ENCODE assay signal across 14 cellular contexts in the genomic region with DNA sequence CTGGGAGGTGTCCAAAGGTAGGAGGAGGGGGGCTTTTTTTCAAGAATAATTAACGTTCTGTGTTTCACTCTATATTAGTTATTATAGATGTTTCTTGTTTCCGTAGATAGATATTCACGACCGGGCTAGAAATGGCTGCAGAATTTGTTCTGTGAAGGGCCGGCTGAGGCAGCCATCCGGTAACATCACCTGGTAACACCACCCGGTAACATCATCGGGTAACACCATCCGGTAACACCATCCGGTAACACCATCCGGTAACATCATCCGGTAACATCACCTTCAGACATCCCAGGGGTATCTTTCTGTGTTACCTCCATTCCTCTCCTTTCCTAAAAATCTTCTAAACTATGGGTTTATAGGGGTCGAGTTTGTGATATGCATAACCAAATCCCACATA.
DNase-seq lines count a peak whose midpoint lies in the region; ATAC-seq and TF ChIP-seq lines count a peak whose summit lies in the region.
"Had no signal": no experiment of that assay in that cellular context is flagged by ENCODE, and none has a peak within 500 bp of the region (broad histone marks: within the 10 kb centered on the region; RNA-seq: fewer than 3 reads in every experiment).

No MANE protein-coding gene starts in this region.

- no peaks in the 10 kb centered on the region for H3K27me3 Mint-ChIP-seq in endothelial cell (ENCODE audit: unreplicated experiment)
- H3K27me3 Mint-ChIP-seq: B cell; CD4-positive, CD25-positive, alpha-beta regulatory T cell had no signal

- peak; percentile 9 for DNase-seq in DMS53 (lab: John Stamatoyannopoulos, UW)
- DNase-seq in DMS53 treated with DMSO at 0.1 percent for 48 hours (lab: John Stamatoyannopoulos, UW; ENCODE audit: unreplicated experiment) = no peak
- DNase-seq in NCI-H2171 treated with DMSO at 0.1 percent for 48 hours (lab: John Stamatoyannopoulos, UW) = peak; percentile 3
- peak; percentile 3 for DNase-seq in RPMI7951 (ENCODE audit: low read depth)
- DNase-seq in Right ventricle myocardium superior = no peak
- no peak for DNase-seq in endothelial cell (ENCODE audit: low spot score)
- DNase-seq: Caco-2; CD4-positive, CD25-positive, alpha-beta regulatory T cell; CD8-positive, alpha-beta T cell; DMS153; DMS79 treated with DMSO at 0.1 percent for 48 hours; GF-D8; GOT3 had no signal

- ATAC-seq in Right ventricle myocardium superior (ENCODE audit: poor library complexity) = no peak
- ATAC-seq: CD8-positive, alpha-beta T cell had no signal

- H3K36me3 Mint-ChIP-seq in endothelial cell (ENCODE audit: low read depth, unreplicated experiment) = peaks cover 4% of the 10 kb centered on the region
- H3K36me3 Mint-ChIP-seq: CD4-positive, CD25-positive, alpha-beta regulatory T cell; CD8-positive, alpha-beta T cell had no signal

- H3K4me1 Mint-ChIP-seq in endothelial cell (ENCODE audit: unreplicated experiment) = no peaks in the 10 kb centered on the region
- H3K4me1 Mint-ChIP-seq: B cell; CD4-positive, CD25-positive, alpha-beta regulatory T cell had no signal

- H3K4me3 Mint-ChIP-seq in endothelial cell (ENCODE audit: unreplicated experiment) = no peak overlapping the region
- H3K4me3 Mint-ChIP-seq: B cell; CD4-positive, CD25-positive, alpha-beta regulatory T cell; CD8-positive, alpha-beta T cell had no signal

- TF ChIP-seq CTCF in endothelial cell (IDR thresholded peaks at IDR 0.05; ENCODE audit: unreplicated experiment) = no peak

- intact Hi-C loops in Right ventricle myocardium superior (cut with DNase I) = no loop called here

- no peak overlapping the region for H3K27ac Mint-ChIP-seq in endothelial cell (ENCODE audit: unreplicated experiment)
- H3K27ac Mint-ChIP-seq: B cell; CD4-positive, CD25-positive, alpha-beta regulatory T cell; CD8-positive, alpha-beta T cell had no signal

- peaks cover 19% of the 10 kb centered on the region for H3K9me3 Mint-ChIP-seq in endothelial cell (ENCODE audit: unreplicated experiment)
- H3K9me3 Mint-ChIP-seq: CD8-positive, alpha-beta T cell had no signal

Comparison
In these comparisons a context has a peak if more than half of its experiments do, and no peak if none do; other contexts are left out.
1. DNase-seq: peak in DMS53 (single experiment), NCI-H2171 treated with DMSO at 0.1 percent for 48 hours (single experiment) and RPMI7951 (single experiment); none in DMS53 treated with DMSO at 0.1 percent for 48 hours (single experiment), Right ventricle myocardium superior (single experiment) and endothelial cell (single experiment).